8 cellular contexts compared by ENCODE assay signal in the genomic region with DNA sequence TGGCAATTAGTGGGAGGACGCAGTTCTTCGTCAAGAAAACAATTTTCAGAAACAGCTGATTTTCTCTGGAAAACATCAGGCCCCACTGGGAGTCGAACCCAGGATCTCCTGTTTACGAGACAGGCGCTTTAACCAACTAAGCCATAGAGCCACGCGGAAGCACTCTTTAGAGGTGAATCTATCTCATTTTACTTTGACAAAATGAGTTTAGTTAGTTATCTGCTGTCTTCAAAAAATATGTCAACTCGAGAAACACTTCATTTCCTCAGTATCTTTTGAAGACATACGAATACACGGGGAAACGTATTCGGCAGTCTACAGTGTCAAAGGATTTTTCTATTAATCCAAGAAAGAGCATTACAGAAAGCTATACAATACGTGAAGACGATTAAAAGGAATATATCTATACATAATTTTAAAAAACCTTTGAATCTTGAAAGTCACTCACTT. TPM values are rescaled to one million over a fixed set of nuclear protein-coding genes. Genes with fewer than 3 reads are reported as not detected.
A peak's percentile ranks its signal among the peaks of the same experiment; 100 is the strongest.
DNase-seq lines count a peak whose midpoint lies in the region; ATAC-seq and TF ChIP-seq lines count a peak whose summit lies in the region.

No MANE protein-coding gene starts in this region.

- CTCF ChIA-PET in RWPE1 (lab: Yijun Ruan, JAX): no interaction called here

- peaks cover 5% of the 10 kb centered on the region for H3K36me3 Mint-ChIP-seq in activated T-helper 17 cell treated with anti-CD3 and anti-CD28 coated beads, Interleukin-2, amount 50 U/mL, for 72 hours (ENCODE audit: low read depth)

- H3K4me1 Mint-ChIP-seq in activated T-helper 17 cell treated with anti-CD3 and anti-CD28 coated beads, Interleukin-2, amount 50 U/mL, for 72 hours: peaks cover 7% of the 10 kb centered on the region

- TF ChIP-seq CTCF in RWPE1 (conservative IDR thresholded peaks at IDR 0.05; ENCODE audit: low read depth): no peak

- peak overlapping the region; percentile 72 for H3K4me3 Mint-ChIP-seq in activated T-helper 17 cell treated with anti-CD3 and anti-CD28 coated beads, Interleukin-2, amount 50 U/mL, for 72 hours

- peak overlapping the region; percentile 87 for H3K27ac Mint-ChIP-seq in activated T-helper 17 cell treated with anti-CD3 and anti-CD28 coated beads, Interleukin-2, amount 50 U/mL, for 72 hours

- H3K27me3 Mint-ChIP-seq in activated T-helper 17 cell treated with anti-CD3 and anti-CD28 coated beads, Interleukin-2, amount 50 U/mL, for 72 hours: peaks cover 49% of the 10 kb centered on the region

- H3K27ac ChIP-seq in RWPE1: no peak overlapping the region

- no peaks in the 10 kb centered on the region for H3K9me3 ChIP-seq in iPS-18c (ENCODE audit: control insufficient read depth, insufficient read depth, low read length)

- POLR2A ChIA-PET in RWPE1 (lab: Yijun Ruan, JAX; ENCODE audit: low non-redundant PET): no interaction called here

- DNase-seq in GF-D8 (lab: John Stamatoyannopoulos, UW) (peak; percentile 45), M059J (ENCODE audit: low read depth) (peak; percentile 81), RWPE1 (ENCODE audit: low spot score) (no peak), DMS79 treated with DMSO at 0.1 percent for 48 hours (lab: John Stamatoyannopoulos, UW) (no peak)
- DNase-seq in stimulated activated naive CD8-positive, alpha-beta T cell treated with anti-CD3 and anti-CD28 coated beads, Interleukin-15, Interleukin-2, amounts not matched to agents 100 U/mL and 50 U/mL, for 24 hours: peak; percentile 68
- no peak for DNase-seq in activated CD4-positive, CD25-positive, alpha-beta regulatory T cell treated with anti-CD3 and anti-CD28 coated beads, Interleukin-2, amount 50 U/mL, for 72 hours

- H3K4me3 ChIP-seq in iPS-18c (ENCODE audit: insufficient read depth, low read depth, low read length): peak overlapping the region; percentile 56; the same call in 1 of the 2 replicates

- no peaks in the 10 kb centered on the region for H3K9me3 Mint-ChIP-seq in activated T-helper 17 cell treated with anti-CD3 and anti-CD28 coated beads, Interleukin-2, amount 50 U/mL, for 72 hours

- peak; percentile 29 for ATAC-seq in activated T-helper 17 cell treated with anti-CD3 and anti-CD28 coated beads, Interleukin-2, amount 50 U/mL, for 72 hours (replicated peaks)
- no peak for ATAC-seq in stimulated activated naive CD8-positive, alpha-beta T cell treated with anti-CD3 and anti-CD28 coated beads, Interleukin-15, Interleukin-2, amounts not matched to agents 100 U/mL and 50 U/mL, for 24 hours

RNA-seq across cellular contexts. Expression of a gene that starts 26.7 kb away (rescaled TPM):
- total RNA-seq in M059J (2014; rRNA removed; shearing (Covaris generic)): not detected in 2 replicates
- total RNA-seq in activated T-helper 17 cell treated with anti-CD3 and anti-CD28 coated beads, Interleukin-2, amount 50 U/mL, for 72 hours: not detected

RNA-seq across cellular contexts. Expression of a gene that starts 36.7 kb away (rescaled TPM):
- total RNA-seq in M059J (2014; rRNA removed; shearing (Covaris generic)): not detected in 2 replicates
- not detected for total RNA-seq in activated T-helper 17 cell treated with anti-CD3 and anti-CD28 coated beads, Interleukin-2, amount 50 U/mL, for 72 hours

RNA-seq across cellular contexts. Expression of a gene that starts 45.6 kb away (rescaled TPM):
- total RNA-seq in M059J (2014; rRNA removed; shearing (Covaris generic)): 8.2 and 16.2 TPM in 2 replicates
- total RNA-seq in activated T-helper 17 cell treated with anti-CD3 and anti-CD28 coated beads, Interleukin-2, amount 50 U/mL, for 72 hours: under 1 TPM; 0.24 to 0.52 TPM

Comparison
In these comparisons a context has a peak if more than half of its experiments do, and no peak if none do; other contexts are left out.
1. DNase-seq: peak in GF-D8 (single experiment), M059J (single experiment) and stimulated activated naive CD8-positive, alpha-beta T cell treated with anti-CD3 and anti-CD28 coated beads, Interleukin-15, Interleukin-2, amounts not matched to agents 100 U/mL and 50 U/mL, for 24 hours (single experiment); none in activated CD4-positive, CD25-positive, alpha-beta regulatory T cell treated with anti-CD3 and anti-CD28 coated beads, Interleukin-2, amount 50 U/mL, for 72 hours (single experiment), RWPE1 (single experiment) and DMS79 treated with DMSO at 0.1 percent for 48 hours (single experiment).